ENCODE assay signal across 8 cellular contexts in the genomic region with DNA sequence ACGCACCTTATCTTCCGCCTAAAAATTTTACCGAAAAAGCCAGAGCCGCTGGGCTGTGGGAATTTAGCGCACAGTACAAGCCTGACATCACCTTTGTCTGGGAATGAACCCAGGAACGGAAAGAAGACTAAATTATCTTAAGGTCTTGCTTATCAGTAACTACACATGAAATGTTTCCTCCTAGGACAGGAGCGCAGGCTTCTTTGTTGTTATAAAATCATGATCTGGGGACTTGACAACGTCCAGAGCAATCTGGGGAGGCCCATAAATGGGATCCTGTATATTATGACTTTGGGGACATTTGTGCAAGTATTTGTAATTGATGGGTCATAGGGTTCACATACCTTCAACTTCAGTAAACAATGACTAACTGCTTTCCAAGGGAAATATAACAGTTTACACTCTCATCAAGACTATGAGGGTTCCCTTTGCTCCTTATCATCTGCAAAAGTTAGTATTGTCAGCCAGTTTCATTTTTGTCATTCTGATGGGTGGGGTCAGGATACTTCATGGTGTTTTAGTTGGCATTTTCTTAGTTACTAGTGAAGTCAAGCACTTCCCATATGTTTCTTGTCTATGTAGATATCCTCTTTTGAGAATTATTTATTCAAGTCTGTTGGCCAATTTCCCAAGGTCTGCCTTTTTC.
DNase-seq lines count a peak whose midpoint lies in the region; ATAC-seq lines count a peak whose summit lies in the region.

No MANE protein-coding gene starts in this region.

- H3K4me1 ChIP-seq in skeletal muscle tissue (ENCODE audit: control insufficient read depth in 3 of 3, insufficient read depth in 3 of 3, low read length in 3 of 3) = peaks cover 0 to 13% (median 6%) of the 10 kb centered on the region in 3 donors

- ATAC-seq in GM21786 (IDR thresholded peaks at IDR 0.05; ENCODE audit: unreplicated experiment) (peak; percentile 15), HG02763 (IDR thresholded peaks at IDR 0.05; ENCODE audit: unreplicated experiment) (no peak), GM19397 (IDR thresholded peaks at IDR 0.05; ENCODE audit: unreplicated experiment) (no peak)

- peak overlapping the region in 2 of 3 donors; percentile 67 to 69 for H3K4me3 ChIP-seq in skeletal muscle tissue (ENCODE audit: low read length in 3 of 3)

- no peaks in the 10 kb centered on the region for H3K36me3 ChIP-seq in skeletal muscle tissue (ENCODE audit: control insufficient read depth in 3 of 3, insufficient read depth in 3 of 3, low read length in 3 of 3)

- DNase-seq in NCI-H226 = peak; percentile 84
- peak; percentile 65 for DNase-seq in fibroblast of peridontal ligament (ENCODE audit: extremely low read depth)
- DNase-seq in NCI-H1436 (lab: John Stamatoyannopoulos, UW) = no peak
- DNase-seq in germinal center (ENCODE audit: low spot score) = no peak

- H3K9ac ChIP-seq in skeletal muscle tissue (ENCODE audit: low read depth in 1 of 3, low read length in 3 of 3) = peak overlapping the region in 2 of 3 donors; percentile 71 to 75

- H3K27me3 ChIP-seq in skeletal muscle tissue (ENCODE audit: control insufficient read depth in 3 of 3, insufficient read depth in 3 of 3, low read length in 3 of 3) = no peaks in the 10 kb centered on the region

- H3K27ac ChIP-seq in skeletal muscle tissue (ENCODE audit: low read depth, low read length) = peak overlapping the region; percentile 60

- H3K9me3 ChIP-seq in skeletal muscle tissue (ENCODE audit: control insufficient read depth in 3 of 3, low read length in 3 of 3) = no peaks in the 10 kb centered on the region

Comparison
In these comparisons a context has a peak if more than half of its experiments do, and no peak if none do; other contexts are left out.
1. DNase-seq: peak in NCI-H226 (single experiment) and fibroblast of peridontal ligament (single experiment); none in NCI-H1436 (single experiment) and germinal center (single experiment).